25 cellular contexts compared by ENCODE assay signal in the genomic region with DNA sequence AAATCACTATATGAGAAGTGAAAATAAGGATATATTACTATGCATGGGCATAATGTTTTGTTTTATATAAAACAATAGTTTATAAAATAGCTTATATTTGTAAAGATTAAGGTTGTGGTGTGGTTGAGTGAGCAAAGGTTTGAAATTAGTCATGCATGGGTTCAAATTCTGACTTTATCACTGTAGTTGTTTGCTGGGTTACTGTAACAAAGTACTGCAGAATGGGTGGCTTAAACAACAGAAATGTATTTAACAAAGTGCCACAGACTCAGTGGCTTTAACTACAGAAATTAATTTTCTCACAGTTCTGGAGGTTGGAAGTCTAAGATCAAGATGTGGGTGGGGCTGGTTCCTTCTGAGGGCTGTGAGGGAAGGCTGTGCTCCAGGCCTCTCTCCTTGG.
DNase-seq lines count a peak whose midpoint lies in the region; ATAC-seq, FAIRE-seq and TF ChIP-seq lines count a peak whose summit lies in the region.
"Had no signal": no experiment of that assay in that cellular context is flagged by ENCODE, and none has a peak within 500 bp of the region (broad histone marks: within the 10 kb centered on the region; RNA-seq: fewer than 3 reads in every experiment).

No MANE protein-coding gene starts in this region.

- no peaks in the 10 kb centered on the region for H3K36me3 ChIP-seq in BLaER1 treated with 17β-estradiol and CSF1 and Interleukin-3, amounts not matched to agents 10 nM and 100 nM
- no peaks in the 10 kb centered on the region for H3K36me3 ChIP-seq in smooth muscle cell (ENCODE audit: low read depth)
- H3K36me3 ChIP-seq in body of pancreas (replicated peaks in 1 of 2; ENCODE audit: insufficient read depth in 1 of 2, low read depth in 2 of 2) = no peaks in the 10 kb centered on the region
- H3K36me3 ChIP-seq: BE2C, HAP-1 had no signal

- TF ChIP-seq POLR2A in GM12892 (IDR thresholded peaks at IDR 0.05; ENCODE audit: low read depth, low read length) (no peak), body of pancreas (IDR thresholded peaks at IDR 0.05) (no peak)

- H3K4me3 ChIP-seq in BLaER1 treated with 17β-estradiol and CSF1 and Interleukin-3, amounts not matched to agents 10 nM and 100 nM = no peak overlapping the region
- H3K4me3 ChIP-seq in smooth muscle cell (no peak overlapping the region), body of pancreas (no peak overlapping the region)
- H3K4me3 ChIP-seq: A549, HAP-1 had no signal

- peak; percentile 38 for ATAC-seq in HG02610 (IDR thresholded peaks at IDR 0.05; ENCODE audit: unreplicated experiment)
- peak; percentile 68 for ATAC-seq in activated T-helper 17 cell treated with anti-CD3 and anti-CD28 coated beads, Interleukin-2, amount 50 U/mL, for 72 hours (replicated peaks)
- ATAC-seq in HG03045 (IDR thresholded peaks at IDR 0.05; ENCODE audit: unreplicated experiment) = no peak
- no peak for ATAC-seq in body of pancreas

- intact Hi-C loops in body of pancreas (cut with DNase I) = loop anchor here (5.0 kb wide), 1 partner anchor 677 kb away; no protein-coding TSS in a partner anchor

- H3F3A ChIP-seq in smooth muscle cell (ENCODE audit: low read depth) = peaks cover 22% of the 10 kb centered on the region

- peak overlapping the region in 8 of 11 experiments; percentile 60 to 85 (median 74); a peak in 15 of 22 replicates for H3K9ac ChIP-seq in BLaER1 treated with 17β-estradiol and CSF1 and Interleukin-3, amounts not matched to agents 10 nM and 100 nM
- H3K9ac ChIP-seq in smooth muscle cell (ENCODE audit: low read depth) = peak overlapping the region; percentile 10

- H3K27me3 Mint-ChIP-seq in activated T-helper 17 cell treated with anti-CD3 and anti-CD28 coated beads, Interleukin-2, amount 50 U/mL, for 72 hours = peaks cover 14% of the 10 kb centered on the region

- no peak overlapping the region for H2AFZ ChIP-seq in smooth muscle cell (ENCODE audit: low read depth)

- peaks cover 0 to 19% (median 0%) of the 10 kb centered on the region in 11 experiments; a peak in 6 of 22 replicates for H3K27me3 ChIP-seq in BLaER1 treated with 17β-estradiol and CSF1 and Interleukin-3, amounts not matched to agents 10 nM and 100 nM
- H3K27me3 ChIP-seq in smooth muscle cell (ENCODE audit: low read depth) (no peaks in the 10 kb centered on the region), body of pancreas (no peaks in the 10 kb centered on the region)
- H3K27me3 ChIP-seq: BE2C had no signal

- peaks cover 4% of the 10 kb centered on the region for H3K4me1 Mint-ChIP-seq in activated T-helper 17 cell treated with anti-CD3 and anti-CD28 coated beads, Interleukin-2, amount 50 U/mL, for 72 hours

- peak overlapping the region in 10 of 11 experiments; percentile 20 to 98 (median 90); a peak in 18 of 22 replicates for H3K27ac ChIP-seq in BLaER1 treated with 17β-estradiol and CSF1 and Interleukin-3, amounts not matched to agents 10 nM and 100 nM
- H3K27ac ChIP-seq in smooth muscle cell (ENCODE audit: low read depth) (peak overlapping the region; percentile 79), body of pancreas (no peak overlapping the region)
- H3K27ac ChIP-seq: A549 had no signal

- no peaks in the 10 kb centered on the region for H3K79me2 ChIP-seq in smooth muscle cell (ENCODE audit: low read depth)

- H3K9me3 Mint-ChIP-seq in activated T-helper 17 cell treated with anti-CD3 and anti-CD28 coated beads, Interleukin-2, amount 50 U/mL, for 72 hours = no peaks in the 10 kb centered on the region
- H3K9me3 Mint-ChIP-seq: HFFc6 had no signal

- TF ChIP-seq CTCF in smooth muscle cell (IDR thresholded peaks at IDR 0.05; ENCODE audit: borderline replicate concordance, insufficient read depth, poor library complexity, severe bottlenecking) (no peak), body of pancreas (IDR thresholded peaks at IDR 0.05) (no peak)

- no peak for FAIRE-seq in GM12892 (lab: Jason Lieb, UNC)
- FAIRE-seq: A549, GM12891, GM19239, H54 had no signal

- H3K9me3 ChIP-seq in BLaER1 treated with 17β-estradiol and CSF1 and Interleukin-3, amounts not matched to agents 10 nM and 100 nM (replicated peaks in 1 of 11) = peaks cover 0 to 7% (median 0%) of the 10 kb centered on the region in 11 experiments; a peak in 2 of 22 replicates
- H3K9me3 ChIP-seq in smooth muscle cell (replicated peaks; ENCODE audit: low read depth) = no peaks in the 10 kb centered on the region
- no peaks in the 10 kb centered on the region for H3K9me3 ChIP-seq in body of pancreas
- H3K9me3 ChIP-seq: A549, BE2C, HAP-1 had no signal

- H3K27ac Mint-ChIP-seq in activated T-helper 17 cell treated with anti-CD3 and anti-CD28 coated beads, Interleukin-2, amount 50 U/mL, for 72 hours = no peak overlapping the region
- H3K27ac Mint-ChIP-seq: CD4-positive, alpha-beta memory T cell; HFFc6 had no signal

- no peaks in the 10 kb centered on the region for H3K36me3 Mint-ChIP-seq in activated T-helper 17 cell treated with anti-CD3 and anti-CD28 coated beads, Interleukin-2, amount 50 U/mL, for 72 hours (ENCODE audit: low read depth)
- H3K36me3 Mint-ChIP-seq: CD4-positive, alpha-beta memory T cell had no signal

- peaks cover 27 to 80% (median 58%) of the 10 kb centered on the region in 10 experiments for H3K4me1 ChIP-seq in BLaER1 treated with 17β-estradiol and CSF1 and Interleukin-3, amounts not matched to agents 10 nM and 100 nM
- H3K4me1 ChIP-seq in smooth muscle cell (ENCODE audit: low read depth) = peaks cover 6% of the 10 kb centered on the region
- peaks cover 8% of the 10 kb centered on the region for H3K4me1 ChIP-seq in body of pancreas
- H3K4me1 ChIP-seq: BE2C, HAP-1 had no signal

- no peak overlapping the region for H3K4me3 Mint-ChIP-seq in activated T-helper 17 cell treated with anti-CD3 and anti-CD28 coated beads, Interleukin-2, amount 50 U/mL, for 72 hours
- H3K4me3 Mint-ChIP-seq: CD4-positive, alpha-beta memory T cell; HFFc6 had no signal

- H4K20me1 ChIP-seq in BLaER1 treated with 17β-estradiol and CSF1 and Interleukin-3, amounts not matched to agents 10 nM and 100 nM = no peaks in the 10 kb centered on the region
- no peaks in the 10 kb centered on the region for H4K20me1 ChIP-seq in smooth muscle cell (ENCODE audit: low read depth)

- H3K4me2 ChIP-seq in BLaER1 treated with 17β-estradiol and CSF1 and Interleukin-3, amounts not matched to agents 10 nM and 100 nM = peak overlapping the region; percentile 43 to 97 (median 69); a peak in 21 of 22 replicates
- peak overlapping the region; percentile 49 for H3K4me2 ChIP-seq in smooth muscle cell

- no peak for DNase-seq in smooth muscle cell (lab: John Stamatoyannopoulos, UW; ENCODE audit: unreplicated experiment)
- no peak for DNase-seq in GM12892 (ENCODE audit: insufficient read length)
- no peak for DNase-seq in body of pancreas
- DNase-seq: 8988T; ACHN; AML-193; BE2C; C1 segment of cervical spinal cord; Calu3; CD4-positive, alpha-beta memory T cell; COR-L47; DMS53; DMS79 treated with DMSO at 0.1 percent for 48 hours; GF-D8; GOT3; HFFc6 had no signal

Comparison
In these comparisons a context has a peak if more than half of its experiments do, and no peak if none do; other contexts are left out.
1. H3K27ac ChIP-seq: peak in BLaER1 treated with 17β-estradiol and CSF1 and Interleukin-3, amounts not matched to agents 10 nM and 100 nM (10 of 11) and smooth muscle cell (single experiment); none in body of pancreas (0 of 4).
2. ATAC-seq: peak in HG02610 (single experiment) and activated T-helper 17 cell treated with anti-CD3 and anti-CD28 coated beads, Interleukin-2, amount 50 U/mL, for 72 hours (single experiment); none in HG03045 (single experiment) and body of pancreas (single experiment).